35 cellular contexts compared by ENCODE assay signal in the genomic region with DNA sequence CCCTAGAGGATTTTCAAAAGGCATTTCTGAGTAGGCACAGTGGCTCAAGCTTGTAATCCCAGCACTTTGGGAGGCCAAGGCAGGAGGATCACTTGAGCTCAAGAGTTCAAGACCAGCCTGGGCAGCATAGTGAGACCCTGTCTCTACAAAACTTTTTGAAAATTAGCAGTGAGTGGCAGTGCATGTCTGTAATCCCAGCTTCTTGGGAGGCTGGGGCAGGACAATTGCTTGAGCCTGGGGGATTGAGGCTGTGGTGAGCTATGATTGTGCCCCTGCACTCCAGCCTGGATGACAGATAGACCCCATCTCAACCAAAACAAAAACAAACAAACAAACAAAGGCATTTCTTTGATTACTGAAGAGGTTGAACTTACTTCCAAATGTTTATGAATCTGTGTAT.
"Had no signal": no experiment of that assay in that cellular context is flagged by ENCODE, and none has a peak within 500 bp of the region (broad histone marks: within the 10 kb centered on the region; RNA-seq: fewer than 3 reads in every experiment).

No MANE protein-coding gene starts in this region.

- DNase-seq: activated B cell treated with CpG ODN at 0.5 μM for 24 hours; activated CD4-positive, alpha-beta memory T cell treated with anti-CD3 and anti-CD28 coated beads for 36 hours; activated CD4-positive, alpha-beta T cell treated with anti-CD3 and anti-CD28 coated beads for 4 hours; activated CD4-positive, alpha-beta T cell treated with anti-CD3 and anti-CD28 coated beads, Interleukin-2, amount 10 ng/mL, durations not matched to agents 24 days and 14 days; activated CD4-positive, alpha-beta T cell treated with anti-CD3 and anti-CD28 coated beads, Interleukin-2, amount 50 U/mL, for 1 hour; activated CD4-positive, alpha-beta T cell treated with anti-CD3 and anti-CD28 coated beads, Interleukin-2, amount 50 U/mL, for 4 hours; activated CD4-positive, CD25-positive, alpha-beta regulatory T cell treated with anti-CD3 and anti-CD28 coated beads, Interleukin-2, amount 50 U/mL, for 72 hours; activated CD8-positive, alpha-beta memory T cell treated with anti-CD3 and anti-CD28 coated beads, Interleukin-2, amount 50 U/mL, for 4 hours; activated CD8-positive, alpha-beta T cell treated with anti-CD3 and anti-CD28 coated beads for 36 hours; activated effector memory CD4-positive, alpha-beta T cell treated with anti-CD3 and anti-CD28 coated beads, Interleukin-2, amount 50 U/mL, for 16 hours; activated gamma-delta T cell treated with Interleukin-2 at 50 U/mL for 16 hours; activated naive CD4-positive, alpha-beta T cell; activated naive CD4-positive, alpha-beta T cell treated with anti-CD3 and anti-CD28 coated beads, Interleukin-2, amount 10 ng/mL, durations not matched to agents 7 days and 5 days; activated naive CD8-positive, alpha-beta T cell treated with anti-CD3 and anti-CD28 coated beads for 36 hours; activated T-cell treated with anti-CD3 and anti-CD28 coated beads for 4 hours; activated T-cell treated with anti-CD3 and anti-CD28 coated beads, Interleukin-2, amount 50 U/mL, for 1 hour; activated T-cell treated with anti-CD3 and anti-CD28 coated beads, Interleukin-2, amount 50 U/mL, for 4 hours; activated T-cell treated with anti-CD3 and anti-CD28 coated beads, Interleukin-2, amount 50 U/mL, for 72 hours; adrenal gland; amniotic stem cell; aorta; body of pancreas; brain microvascular endothelial cell; central memory CD4-positive, alpha-beta T cell; SW 1271; T-helper 1 cell; T-helper 2 cell; T-helper 9 cell had no signal

- H3K4me1 ChIP-seq: body of pancreas, breast epithelium had no signal

- H3K27ac Mint-ChIP-seq: activated B cell treated with CpG ODN at 0.5 μM for 24 hours; activated CD4-positive, alpha-beta memory T cell treated with anti-CD3 and anti-CD28 coated beads for 36 hours; activated CD4-positive, alpha-beta T cell treated with anti-CD3 and anti-CD28 coated beads, Interleukin-2, amount 10 ng/mL, durations not matched to agents 24 days and 14 days; activated CD8-positive, alpha-beta T cell treated with anti-CD3 and anti-CD28 coated beads for 36 hours; activated naive CD4-positive, alpha-beta T cell treated with anti-CD3 and anti-CD28 coated beads, Interleukin-2, amount 10 ng/mL, durations not matched to agents 7 days and 5 days; activated naive CD4-positive, alpha-beta T cell treated with anti-CD3 and anti-CD28 coated beads, Interleukin-2, amount 50 U/mL, for 24 hours; activated naive CD8-positive, alpha-beta T cell treated with anti-CD3 and anti-CD28 coated beads for 36 hours; activated T-cell treated with anti-CD3 and anti-CD28 coated beads, Interleukin-2, amount 50 U/mL, for 72 hours; activated T-helper 1 cell treated with anti-CD3 and anti-CD28 coated beads, Interleukin-12 subunit alpha, Interleukin-12 subunit beta, Interleukin-2, Interleukin-4 antibody, amounts not matched to agents 30 ng/mL and 10 ng/mL and 1 ng/mL, durations not matched to agents 14 hours and 24 hours and 36 hours; activated T-helper 17 cell treated with anti-CD3 and anti-CD28 coated beads, Interleukin-2, amount 50 U/mL, for 72 hours; T-helper 1 cell treated with Interleukin-12 subunit alpha and Interleukin-12 subunit beta and Interleukin-4 antibody, amounts not matched to agents 30 μg/mL and 1 μg/mL, for 36 hours; T-helper 2 cell treated with Interferon-gamma antibody and Interleukin-4, amounts not matched to agents 5 μg/mL and 100 μg/mL, for 36 hours had no signal

- H3K27me3 ChIP-seq: adrenal gland, body of pancreas, brain microvascular endothelial cell had no signal

- H3K27me3 Mint-ChIP-seq: activated naive CD8-positive, alpha-beta T cell treated with anti-CD3 and anti-CD28 coated beads for 36 hours had no signal

- ATAC-seq: activated CD8-positive, alpha-beta T cell treated with anti-CD3 and anti-CD28 coated beads for 36 hours; activated T-cell treated with anti-CD3 and anti-CD28 coated beads, Interleukin-2, amount 50 U/mL, for 4 hours; activated T-cell treated with anti-CD3 and anti-CD28 coated beads, Interleukin-2, amount 50 U/mL, for 72 hours; activated T-helper 17 cell treated with anti-CD3 and anti-CD28 coated beads, Interleukin-2, amount 50 U/mL, for 72 hours; body of pancreas had no signal

- H3K27ac ChIP-seq: adrenal gland, body of pancreas, brain microvascular endothelial cell, breast epithelium, VCaP had no signal

- H3K4me1 Mint-ChIP-seq: activated B cell treated with CpG ODN at 0.5 μM for 24 hours; activated CD4-positive, alpha-beta T cell treated with anti-CD3 and anti-CD28 coated beads, Interleukin-2, amount 10 ng/mL, durations not matched to agents 24 days and 14 days; activated naive CD4-positive, alpha-beta T cell treated with anti-CD3 and anti-CD28 coated beads, Interleukin-2, amount 10 ng/mL, durations not matched to agents 7 days and 5 days; activated naive CD4-positive, alpha-beta T cell treated with anti-CD3 and anti-CD28 coated beads, Interleukin-2, amount 50 U/mL, for 24 hours; activated naive CD8-positive, alpha-beta T cell treated with anti-CD3 and anti-CD28 coated beads for 36 hours had no signal

- H3K9me3 ChIP-seq: adrenal gland, body of pancreas had no signal

- H3K4me3 ChIP-seq: adrenal gland, body of pancreas, breast epithelium had no signal

- H3K36me3 ChIP-seq: adrenal gland, brain microvascular endothelial cell, breast epithelium had no signal

- H3K4me3 Mint-ChIP-seq: activated B cell treated with CpG ODN at 0.5 μM for 24 hours; activated CD4-positive, alpha-beta memory T cell treated with anti-CD3 and anti-CD28 coated beads for 36 hours; activated CD4-positive, alpha-beta T cell treated with anti-CD3 and anti-CD28 coated beads, Interleukin-2, amount 10 ng/mL, durations not matched to agents 24 days and 14 days; activated CD8-positive, alpha-beta T cell treated with anti-CD3 and anti-CD28 coated beads for 36 hours; activated naive CD4-positive, alpha-beta T cell treated with anti-CD3 and anti-CD28 coated beads, Interleukin-2, amount 10 ng/mL, durations not matched to agents 7 days and 5 days; activated naive CD4-positive, alpha-beta T cell treated with anti-CD3 and anti-CD28 coated beads, Interleukin-2, amount 50 U/mL, for 24 hours; activated naive CD8-positive, alpha-beta T cell treated with anti-CD3 and anti-CD28 coated beads for 36 hours; activated T-cell treated with anti-CD3 and anti-CD28 coated beads, Interleukin-2, amount 50 U/mL, for 4 hours; activated T-cell treated with anti-CD3 and anti-CD28 coated beads, Interleukin-2, amount 50 U/mL, for 72 hours; activated T-helper 1 cell treated with anti-CD3 and anti-CD28 coated beads, Interleukin-12 subunit alpha, Interleukin-12 subunit beta, Interleukin-2, Interleukin-4 antibody, amounts not matched to agents 30 ng/mL and 10 ng/mL and 1 ng/mL, durations not matched to agents 14 hours and 24 hours and 36 hours; activated T-helper 17 cell treated with anti-CD3 and anti-CD28 coated beads, Interleukin-2, amount 50 U/mL, for 72 hours; T-helper 1 cell treated with Interleukin-12 subunit alpha and Interleukin-12 subunit beta and Interleukin-4 antibody, amounts not matched to agents 30 μg/mL and 1 μg/mL, for 36 hours; T-helper 2 cell treated with Interferon-gamma antibody and Interleukin-4, amounts not matched to agents 5 μg/mL and 100 μg/mL, for 36 hours had no signal
